Comparison of ENCODE assay signal across 16 cellular contexts in the genomic region with DNA sequence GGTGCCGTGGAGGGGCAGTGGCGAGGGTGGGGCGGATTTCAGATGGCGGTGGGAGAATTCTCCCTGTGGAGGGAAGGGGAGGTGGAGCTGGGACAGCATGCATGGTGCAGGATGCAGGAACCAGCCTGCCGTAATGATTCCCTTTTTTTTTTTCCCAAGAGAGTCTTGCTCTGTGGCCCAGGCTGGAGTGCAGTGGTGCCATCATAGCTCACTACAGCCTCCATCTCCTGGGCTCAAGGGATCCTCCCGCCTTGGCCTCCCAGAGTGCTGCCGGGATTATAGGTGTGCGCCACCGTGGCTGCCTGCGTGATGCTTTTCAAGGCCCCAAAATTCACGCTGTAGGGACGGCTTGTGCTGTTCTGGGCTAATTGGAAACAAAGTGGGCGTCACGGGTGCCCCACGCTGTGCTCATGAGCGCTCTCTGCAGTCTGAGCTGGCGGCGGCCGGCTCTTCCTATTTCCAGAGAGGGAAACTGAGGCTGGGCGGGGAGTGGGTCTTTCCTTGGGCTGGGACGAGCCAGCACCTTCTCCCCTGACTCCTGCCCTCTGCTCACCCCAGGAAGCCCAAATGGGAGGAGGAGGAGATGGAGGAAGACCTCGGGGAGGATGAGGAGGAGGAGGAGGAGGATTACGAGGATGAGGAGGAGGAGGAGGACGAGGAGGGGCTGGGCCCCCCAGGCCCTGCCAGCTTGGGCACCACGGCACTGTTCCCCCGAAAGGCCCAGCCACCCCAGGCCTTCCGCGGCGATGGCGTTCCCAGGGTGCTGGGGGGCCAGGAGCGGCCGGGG. TPM values are rescaled to one million over a fixed set of nuclear protein-coding genes. Genes with fewer than 3 reads are reported as not detected.
DNase-seq lines count a peak whose midpoint lies in the region; ATAC-seq, FAIRE-seq and TF ChIP-seq lines count a peak whose summit lies in the region.
"Had no signal": no experiment of that assay in that cellular context is flagged by ENCODE, and none has a peak within 500 bp of the region (broad histone marks: within the 10 kb centered on the region; RNA-seq: fewer than 3 reads in every experiment).

No MANE protein-coding gene starts in this region.

- peaks cover 52% of the 10 kb centered on the region for H3K4me1 ChIP-seq in mesenchymal stem cell (ENCODE audit: control insufficient read depth, insufficient read depth, low read depth, low read length)

- peak overlapping the region; percentile 91 for H2AK5ac ChIP-seq in mesenchymal stem cell (ENCODE audit: low read length, severe bottlenecking)

- no peaks in the 10 kb centered on the region for H3K9me3 Mint-ChIP-seq in activated naive CD8-positive, alpha-beta T cell treated with anti-CD3 and anti-CD28 coated beads, Interleukin-2, amount 10 ng/mL, durations not matched to agents 7 days and 5 days
- H3K9me3 Mint-ChIP-seq in activated naive CD8-positive, alpha-beta T cell treated with anti-CD3 and anti-CD28 coated beads for 36 hours, result no peaks in the 10 kb centered on the region
- no peaks in the 10 kb centered on the region for H3K9me3 Mint-ChIP-seq in activated T-helper 17 cell treated with anti-CD3 and anti-CD28 coated beads, Interleukin-2, amount 50 U/mL, for 72 hours
- H3K9me3 Mint-ChIP-seq: activated CD4-positive, alpha-beta memory T cell treated with anti-CD3 and anti-CD28 coated beads for 36 hours; activated naive CD4-positive, alpha-beta T cell treated with anti-CD3 and anti-CD28 coated beads, Interleukin-2, amount 50 U/mL, for 24 hours had no signal

- no peaks in the 10 kb centered on the region for H3K27me3 ChIP-seq in mesenchymal stem cell (ENCODE audit: control insufficient read depth in 1 of 2, insufficient read depth in 1 of 2, low read length in 2 of 2)
- H3K27me3 ChIP-seq: tibial artery had no signal

- ATAC-seq in activated naive CD8-positive, alpha-beta T cell treated with anti-CD3 and anti-CD28 coated beads, Interleukin-2, amount 10 ng/mL, durations not matched to agents 7 days and 5 days (ENCODE audit: low read depth), result peak; percentile 13
- no peak for ATAC-seq in activated T-helper 17 cell treated with anti-CD3 and anti-CD28 coated beads, Interleukin-2, amount 50 U/mL, for 72 hours (replicated peaks)
- ATAC-seq: left lobe of liver had no signal

- peaks cover 10% of the 10 kb centered on the region for H3K4me1 Mint-ChIP-seq in activated naive CD8-positive, alpha-beta T cell treated with anti-CD3 and anti-CD28 coated beads, Interleukin-2, amount 10 ng/mL, durations not matched to agents 7 days and 5 days
- H3K4me1 Mint-ChIP-seq in activated naive CD8-positive, alpha-beta T cell treated with anti-CD3 and anti-CD28 coated beads for 36 hours, result peaks cover 13% of the 10 kb centered on the region
- H3K4me1 Mint-ChIP-seq in activated T-helper 17 cell treated with anti-CD3 and anti-CD28 coated beads, Interleukin-2, amount 50 U/mL, for 72 hours, result peaks cover 4% of the 10 kb centered on the region

- 88% methylated on average over 27 of the region's 32 CpGs for WGBS in mesenchymal stem cell

- H3K4me3 ChIP-seq in mesenchymal stem cell (ENCODE audit: insufficient read depth in 1 of 2, low read depth in 1 of 2, low read length in 2 of 2), result peak overlapping the region in 1 of 2 experiments; percentile 64
- H3K4me3 ChIP-seq: tibial artery had no signal

- H3K18ac ChIP-seq in mesenchymal stem cell (ENCODE audit: low read depth in 1 of 2, low read length in 2 of 2), result peak overlapping the region; percentile 98 to 100

- peak overlapping the region; percentile 94 for H2BK120ac ChIP-seq in mesenchymal stem cell (ENCODE audit: low read depth, low read length)

- H3K4me2 ChIP-seq in mesenchymal stem cell (ENCODE audit: low read length, poor library complexity, severe bottlenecking), result peak overlapping the region; percentile 54

- peak overlapping the region in 1 of 2 experiments; percentile 94 for H3K23ac ChIP-seq in mesenchymal stem cell (ENCODE audit: low read length in 2 of 2)

- POLR2A ChIA-PET in activated naive CD8-positive, alpha-beta T cell treated with anti-CD3 and anti-CD28 coated beads, Interleukin-2, amount 10 ng/mL, durations not matched to agents 7 days and 5 days (lab: Charles Lee), result no interaction called here

- no peaks in the 10 kb centered on the region for H3K79me1 ChIP-seq in mesenchymal stem cell (replicated peaks; ENCODE audit: low read length, poor library complexity, severe bottlenecking)

- no peak overlapping the region for H2AFZ ChIP-seq in mesenchymal stem cell (ENCODE audit: low read depth, low read length)

- DNase-seq in activated naive CD8-positive, alpha-beta T cell treated with anti-CD3 and anti-CD28 coated beads, Interleukin-2, amount 10 ng/mL, durations not matched to agents 7 days and 5 days, result no peak
- no peak for DNase-seq in activated naive CD8-positive, alpha-beta T cell treated with anti-CD3 and anti-CD28 coated beads for 36 hours
- DNase-seq in mesenchymal stem cell (peak; percentile 28), H54 (ENCODE audit: insufficient read length, low spot score) (no peak), RPMI8226 (no peak), NCI-H1930 (lab: John Stamatoyannopoulos, UW) (no peak)
- DNase-seq: NCI-H1105 treated with DMSO at 0.1 percent for 48 hours, SW 1271, tibial artery had no signal

- H3K27me3 Mint-ChIP-seq in activated naive CD8-positive, alpha-beta T cell treated with anti-CD3 and anti-CD28 coated beads, Interleukin-2, amount 10 ng/mL, durations not matched to agents 7 days and 5 days, result peaks cover 2% of the 10 kb centered on the region
- H3K27me3 Mint-ChIP-seq in activated naive CD8-positive, alpha-beta T cell treated with anti-CD3 and anti-CD28 coated beads for 36 hours, result peaks cover 13% of the 10 kb centered on the region
- H3K27me3 Mint-ChIP-seq in activated T-helper 17 cell treated with anti-CD3 and anti-CD28 coated beads, Interleukin-2, amount 50 U/mL, for 72 hours, result no peaks in the 10 kb centered on the region
- H3K27me3 Mint-ChIP-seq: activated CD4-positive, alpha-beta memory T cell treated with anti-CD3 and anti-CD28 coated beads for 36 hours; activated naive CD4-positive, alpha-beta T cell treated with anti-CD3 and anti-CD28 coated beads, Interleukin-2, amount 50 U/mL, for 24 hours had no signal

- peaks cover 17% of the 10 kb centered on the region for H3K36me3 Mint-ChIP-seq in activated naive CD8-positive, alpha-beta T cell treated with anti-CD3 and anti-CD28 coated beads, Interleukin-2, amount 10 ng/mL, durations not matched to agents 7 days and 5 days
- peaks cover 2% of the 10 kb centered on the region for H3K36me3 Mint-ChIP-seq in activated naive CD8-positive, alpha-beta T cell treated with anti-CD3 and anti-CD28 coated beads for 36 hours
- H3K36me3 Mint-ChIP-seq in activated T-helper 17 cell treated with anti-CD3 and anti-CD28 coated beads, Interleukin-2, amount 50 U/mL, for 72 hours (ENCODE audit: low read depth), result peaks cover 17% of the 10 kb centered on the region
- H3K36me3 Mint-ChIP-seq: activated naive CD4-positive, alpha-beta T cell treated with anti-CD3 and anti-CD28 coated beads, Interleukin-2, amount 50 U/mL, for 24 hours had no signal

- peak overlapping the region in 1 of 2 experiments; percentile 84 for H3K14ac ChIP-seq in mesenchymal stem cell (ENCODE audit: low read length in 2 of 2)

- peak overlapping the region; percentile 49 to 96 for H2BK12ac ChIP-seq in mesenchymal stem cell (ENCODE audit: low read length in 2 of 2)

- peak overlapping the region; percentile 99 for H2BK5ac ChIP-seq in mesenchymal stem cell (ENCODE audit: low read depth, low read length, poor library complexity, severe bottlenecking)

- H3K9ac ChIP-seq in mesenchymal stem cell (ENCODE audit: low read length), result no peak overlapping the region

- peak overlapping the region; percentile 62 to 99 for H3K4ac ChIP-seq in mesenchymal stem cell (ENCODE audit: low read depth in 1 of 2, low read length in 2 of 2)

- H4K91ac ChIP-seq in mesenchymal stem cell (ENCODE audit: low read length), result peak overlapping the region; percentile 90

- peaks cover 26 to 77% of the 10 kb centered on the region in 2 experiments for H3K36me3 ChIP-seq in mesenchymal stem cell (ENCODE audit: control insufficient read depth in 1 of 2, insufficient read depth in 2 of 2, low read depth in 1 of 2, low read length in 2 of 2)
- H3K36me3 ChIP-seq: tibial artery had no signal

- no peak overlapping the region for H3K27ac Mint-ChIP-seq in activated naive CD8-positive, alpha-beta T cell treated with anti-CD3 and anti-CD28 coated beads, Interleukin-2, amount 10 ng/mL, durations not matched to agents 7 days and 5 days
- no peak overlapping the region for H3K27ac Mint-ChIP-seq in activated naive CD8-positive, alpha-beta T cell treated with anti-CD3 and anti-CD28 coated beads for 36 hours
- no peak overlapping the region for H3K27ac Mint-ChIP-seq in activated T-helper 17 cell treated with anti-CD3 and anti-CD28 coated beads, Interleukin-2, amount 50 U/mL, for 72 hours
- H3K27ac Mint-ChIP-seq: activated CD4-positive, alpha-beta memory T cell treated with anti-CD3 and anti-CD28 coated beads for 36 hours; activated naive CD4-positive, alpha-beta T cell treated with anti-CD3 and anti-CD28 coated beads, Interleukin-2, amount 50 U/mL, for 24 hours had no signal

- H3K4me3 Mint-ChIP-seq in activated naive CD8-positive, alpha-beta T cell treated with anti-CD3 and anti-CD28 coated beads, Interleukin-2, amount 10 ng/mL, durations not matched to agents 7 days and 5 days, result peak overlapping the region; percentile 59
- no peak overlapping the region for H3K4me3 Mint-ChIP-seq in activated naive CD8-positive, alpha-beta T cell treated with anti-CD3 and anti-CD28 coated beads for 36 hours
- peak overlapping the region; percentile 71 for H3K4me3 Mint-ChIP-seq in activated T-helper 17 cell treated with anti-CD3 and anti-CD28 coated beads, Interleukin-2, amount 50 U/mL, for 72 hours
- H3K4me3 Mint-ChIP-seq: activated CD4-positive, alpha-beta memory T cell treated with anti-CD3 and anti-CD28 coated beads for 36 hours had no signal

- H3K27ac ChIP-seq in mesenchymal stem cell (ENCODE audit: low read length, poor library complexity, severe bottlenecking) (peak overlapping the region; percentile 83), temporal lobe (ENCODE audit: low read depth, low read length) (peak overlapping the region; percentile 9)
- H3K27ac ChIP-seq: tibial artery had no signal

- H2BK15ac ChIP-seq in mesenchymal stem cell (ENCODE audit: low read depth, poor library complexity, severe bottlenecking), result peak overlapping the region; percentile 82

- H3K9me3 ChIP-seq in mesenchymal stem cell (ENCODE audit: control insufficient read depth, low read length), result no peaks in the 10 kb centered on the region
- H3K9me3 ChIP-seq: tibial artery had no signal

- no peak for TF ChIP-seq POLR2A in H54 (IDR thresholded peaks at IDR 0.05; ENCODE audit: low read depth, low read length)

- FAIRE-seq in H54 (lab: Jason Lieb, UNC), result no peak

- H4K8ac ChIP-seq in mesenchymal stem cell (ENCODE audit: low read length), result peak overlapping the region; percentile 99

RNA-seq across cellular contexts. Expression of a gene that starts 6.2 kb away (rescaled TPM):
- 10 to 100 TPM; 28.7 to 33.2 TPM for total RNA-seq in activated naive CD8-positive, alpha-beta T cell treated with anti-CD3 and anti-CD28 coated beads, Interleukin-2, amount 10 ng/mL, durations not matched to agents 7 days and 5 days
- total RNA-seq in activated naive CD8-positive, alpha-beta T cell treated with anti-CD3 and anti-CD28 coated beads for 36 hours, result 10 to 100 TPM; 10.2 to 11.8 TPM
- 10 to 100 TPM; 50.3 to 79.3 TPM for total RNA-seq in activated T-helper 17 cell treated with anti-CD3 and anti-CD28 coated beads, Interleukin-2, amount 50 U/mL, for 72 hours
- 64.0 TPM for polyA plus RNA-seq in mesenchymal stem cell (2013, experiment 1 of 2)
- 62.8 TPM for polyA plus RNA-seq in mesenchymal stem cell (2013, experiment 2 of 2)
- total RNA-seq in temporal lobe, result 1.5 TPM

RNA-seq across cellular contexts. Expression of a gene that starts 14.9 kb away (rescaled TPM):
- 1 to 10 TPM; 2.9 to 3.1 TPM for total RNA-seq in activated naive CD8-positive, alpha-beta T cell treated with anti-CD3 and anti-CD28 coated beads, Interleukin-2, amount 10 ng/mL, durations not matched to agents 7 days and 5 days
- 10 to 100 TPM; 12.2 to 13.3 TPM for total RNA-seq in activated naive CD8-positive, alpha-beta T cell treated with anti-CD3 and anti-CD28 coated beads for 36 hours
- 10 to 100 TPM; 17.5 to 53.1 TPM for total RNA-seq in activated T-helper 17 cell treated with anti-CD3 and anti-CD28 coated beads, Interleukin-2, amount 50 U/mL, for 72 hours
- not detected for polyA plus RNA-seq in mesenchymal stem cell (2013, experiment 1 of 2)
- not detected for polyA plus RNA-seq in mesenchymal stem cell (2013, experiment 2 of 2)
- total RNA-seq in temporal lobe, result 0.49 TPM
- total RNA-seq: HT1080, left lobe of liver had no signal

RNA-seq across cellular contexts. Expression of a gene that starts 19.0 kb away (rescaled TPM):
- 100 to 1,000 TPM; 108 to 113 TPM for total RNA-seq in activated naive CD8-positive, alpha-beta T cell treated with anti-CD3 and anti-CD28 coated beads, Interleukin-2, amount 10 ng/mL, durations not matched to agents 7 days and 5 days
- 10 to 100 TPM; 50.5 to 51.7 TPM for total RNA-seq in activated naive CD8-positive, alpha-beta T cell treated with anti-CD3 and anti-CD28 coated beads for 36 hours
- total RNA-seq in activated T-helper 17 cell treated with anti-CD3 and anti-CD28 coated beads, Interleukin-2, amount 50 U/mL, for 72 hours, result 10 to 100 TPM; 78.5 to 79.3 TPM
- polyA plus RNA-seq in mesenchymal stem cell (2013, experiment 1 of 2), result 68.0 TPM
- polyA plus RNA-seq in mesenchymal stem cell (2013, experiment 2 of 2), result 67.1 TPM
- 24.6 TPM for total RNA-seq in temporal lobe

RNA-seq across cellular contexts. Expression of a gene that starts 38.8 kb away (rescaled TPM):
- total RNA-seq in activated naive CD8-positive, alpha-beta T cell treated with anti-CD3 and anti-CD28 coated beads, Interleukin-2, amount 10 ng/mL, durations not matched to agents 7 days and 5 days, result not detected
- not detected for total RNA-seq in activated naive CD8-positive, alpha-beta T cell treated with anti-CD3 and anti-CD28 coated beads for 36 hours
- total RNA-seq in activated T-helper 17 cell treated with anti-CD3 and anti-CD28 coated beads, Interleukin-2, amount 50 U/mL, for 72 hours, result not detected
- not detected for polyA plus RNA-seq in mesenchymal stem cell (2013, experiment 1 of 2)
- polyA plus RNA-seq in mesenchymal stem cell (2013, experiment 2 of 2), result not detected
- not detected for total RNA-seq in temporal lobe
- total RNA-seq: activated CD4-positive, alpha-beta memory T cell treated with anti-CD3 and anti-CD28 coated beads for 36 hours; glomerular endothelial cell; HT1080; left lobe of liver had no signal

RNA-seq across cellular contexts. Expression of a gene that starts 39.1 kb away (rescaled TPM):
- total RNA-seq in activated naive CD8-positive, alpha-beta T cell treated with anti-CD3 and anti-CD28 coated beads, Interleukin-2, amount 10 ng/mL, durations not matched to agents 7 days and 5 days, result 10 to 100 TPM; 53.6 to 72.7 TPM
- total RNA-seq in activated naive CD8-positive, alpha-beta T cell treated with anti-CD3 and anti-CD28 coated beads for 36 hours, result 10 to 100 TPM; 39.8 to 40.3 TPM
- total RNA-seq in activated T-helper 17 cell treated with anti-CD3 and anti-CD28 coated beads, Interleukin-2, amount 50 U/mL, for 72 hours, result 10 to 100 TPM; 60.4 to 64.1 TPM
- 19.4 TPM for polyA plus RNA-seq in mesenchymal stem cell (2013, experiment 1 of 2)
- 19.2 TPM for polyA plus RNA-seq in mesenchymal stem cell (2013, experiment 2 of 2)
- 24.8 TPM for total RNA-seq in temporal lobe
